Comparison of ENCODE assay signal across 1 cellular context in the genomic region with DNA sequence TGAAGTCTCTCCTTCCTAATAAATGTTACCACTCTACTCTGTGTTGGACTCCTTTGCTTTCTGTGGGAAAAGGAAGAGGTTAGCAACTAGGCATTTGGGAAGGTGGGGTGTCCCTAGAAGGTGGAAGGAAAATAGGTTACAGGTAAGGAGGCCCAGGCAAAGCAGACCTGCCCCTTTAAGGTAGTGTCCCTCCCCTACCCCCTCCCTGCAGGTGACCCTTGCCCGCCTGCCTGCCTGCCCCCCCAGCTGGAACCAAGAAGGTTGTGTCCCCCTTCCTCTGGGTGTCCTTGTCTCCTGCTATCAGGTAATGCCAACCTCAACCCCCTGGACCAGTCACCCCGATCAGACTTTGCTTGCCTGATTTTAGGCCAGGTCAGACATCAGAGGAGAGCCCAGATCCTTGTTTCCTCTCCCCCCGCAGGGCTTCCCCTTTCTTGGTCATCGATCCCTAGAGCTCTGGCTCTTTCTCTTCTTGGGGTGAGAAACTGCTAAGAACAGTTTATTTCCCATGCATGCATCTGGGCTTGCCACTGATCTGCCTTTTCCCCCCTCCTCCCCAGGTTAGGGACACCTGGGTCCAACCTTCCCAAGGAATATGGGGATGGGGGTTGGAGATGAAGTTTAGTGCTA.
TF ChIP-seq lines count a peak whose summit lies in the region.

A gene with protein sequence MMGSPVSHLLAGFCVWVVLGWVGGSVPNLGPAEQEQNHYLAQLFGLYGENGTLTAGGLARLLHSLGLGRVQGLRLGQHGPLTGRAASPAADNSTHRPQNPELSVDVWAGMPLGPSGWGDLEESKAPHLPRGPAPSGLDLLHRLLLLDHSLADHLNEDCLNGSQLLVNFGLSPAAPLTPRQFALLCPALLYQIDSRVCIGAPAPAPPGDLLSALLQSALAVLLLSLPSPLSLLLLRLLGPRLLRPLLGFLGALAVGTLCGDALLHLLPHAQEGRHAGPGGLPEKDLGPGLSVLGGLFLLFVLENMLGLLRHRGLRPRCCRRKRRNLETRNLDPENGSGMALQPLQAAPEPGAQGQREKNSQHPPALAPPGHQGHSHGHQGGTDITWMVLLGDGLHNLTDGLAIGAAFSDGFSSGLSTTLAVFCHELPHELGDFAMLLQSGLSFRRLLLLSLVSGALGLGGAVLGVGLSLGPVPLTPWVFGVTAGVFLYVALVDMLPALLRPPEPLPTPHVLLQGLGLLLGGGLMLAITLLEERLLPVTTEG (plus strand): TSS at position 233 of the 630 bp plus-strand sequence. CDS start 1,224 bp downstream, outside the sequence.

TF ChIP-seq in liver, 16 proteins besides CTCF, POLR2A, EP300 and RAD21 (continued from another document):
- TF ChIP-seq, protein P1, sequence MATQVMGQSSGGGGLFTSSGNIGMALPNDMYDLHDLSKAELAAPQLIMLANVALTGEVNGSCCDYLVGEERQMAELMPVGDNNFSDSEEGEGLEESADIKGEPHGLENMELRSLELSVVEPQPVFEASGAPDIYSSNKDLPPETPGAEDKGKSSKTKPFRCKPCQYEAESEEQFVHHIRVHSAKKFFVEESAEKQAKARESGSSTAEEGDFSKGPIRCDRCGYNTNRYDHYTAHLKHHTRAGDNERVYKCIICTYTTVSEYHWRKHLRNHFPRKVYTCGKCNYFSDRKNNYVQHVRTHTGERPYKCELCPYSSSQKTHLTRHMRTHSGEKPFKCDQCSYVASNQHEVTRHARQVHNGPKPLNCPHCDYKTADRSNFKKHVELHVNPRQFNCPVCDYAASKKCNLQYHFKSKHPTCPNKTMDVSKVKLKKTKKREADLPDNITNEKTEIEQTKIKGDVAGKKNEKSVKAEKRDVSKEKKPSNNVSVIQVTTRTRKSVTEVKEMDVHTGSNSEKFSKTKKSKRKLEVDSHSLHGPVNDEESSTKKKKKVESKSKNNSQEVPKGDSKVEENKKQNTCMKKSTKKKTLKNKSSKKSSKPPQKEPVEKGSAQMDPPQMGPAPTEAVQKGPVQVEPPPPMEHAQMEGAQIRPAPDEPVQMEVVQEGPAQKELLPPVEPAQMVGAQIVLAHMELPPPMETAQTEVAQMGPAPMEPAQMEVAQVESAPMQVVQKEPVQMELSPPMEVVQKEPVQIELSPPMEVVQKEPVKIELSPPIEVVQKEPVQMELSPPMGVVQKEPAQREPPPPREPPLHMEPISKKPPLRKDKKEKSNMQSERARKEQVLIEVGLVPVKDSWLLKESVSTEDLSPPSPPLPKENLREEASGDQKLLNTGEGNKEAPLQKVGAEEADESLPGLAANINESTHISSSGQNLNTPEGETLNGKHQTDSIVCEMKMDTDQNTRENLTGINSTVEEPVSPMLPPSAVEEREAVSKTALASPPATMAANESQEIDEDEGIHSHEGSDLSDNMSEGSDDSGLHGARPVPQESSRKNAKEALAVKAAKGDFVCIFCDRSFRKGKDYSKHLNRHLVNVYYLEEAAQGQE (IDR thresholded peaks at IDR 0.05): no peak
- TF ChIP-seq, protein P2, sequence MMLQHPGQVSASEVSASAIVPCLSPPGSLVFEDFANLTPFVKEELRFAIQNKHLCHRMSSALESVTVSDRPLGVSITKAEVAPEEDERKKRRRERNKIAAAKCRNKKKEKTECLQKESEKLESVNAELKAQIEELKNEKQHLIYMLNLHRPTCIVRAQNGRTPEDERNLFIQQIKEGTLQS (IDR thresholded peaks at IDR 0.05): no peak
- no peak for TF ChIP-seq HNF4A (conservative IDR thresholded peaks at IDR 0.05)
- TF ChIP-seq GABPA (IDR thresholded peaks at IDR 0.05 in 1 of 2, conservative IDR thresholded peaks at IDR 0.05 in 1 of 2): no peak
- TF ChIP-seq YY1 (IDR thresholded peaks at IDR 0.05): no peak
